Comparison of ENCODE assay signal across 2 cellular contexts in genomic region chr1:62774971-62775578, GRCh38.
TF ChIP-seq lines count a peak whose summit lies in the region.

No MANE protein-coding gene starts in this region.

TF ChIP-seq in K562, 482 proteins besides CTCF, POLR2A, EP300 and RAD21:
- TF ChIP-seq ZBTB1 (CRISPR knock-in tag; IDR thresholded peaks at IDR 0.05; ENCODE audit: borderline replicate concordance, low read depth) = no peak
- TF ChIP-seq TAL1 (IDR thresholded peaks at IDR 0.05) = peak; percentile 31; the same call in 1 of the 2 replicates
- TF ChIP-seq EHMT2 (IDR thresholded peaks at IDR 0.05) = no peak
- TF ChIP-seq ARID1B (IDR thresholded peaks at IDR 0.05) = peak; percentile 50
- no peak for TF ChIP-seq CEBPG (CRISPR knock-in tag; IDR thresholded peaks at IDR 0.05)
- TF ChIP-seq CEBPG (tag; conservative IDR thresholded peaks at IDR 0.05 in 1 of 2, IDR thresholded peaks at IDR 0.05 in 1 of 2) = no peak
- TF ChIP-seq LCOR (CRISPR knock-in tag; IDR thresholded peaks at IDR 0.05) = no peak
- TF ChIP-seq, protein P1, sequence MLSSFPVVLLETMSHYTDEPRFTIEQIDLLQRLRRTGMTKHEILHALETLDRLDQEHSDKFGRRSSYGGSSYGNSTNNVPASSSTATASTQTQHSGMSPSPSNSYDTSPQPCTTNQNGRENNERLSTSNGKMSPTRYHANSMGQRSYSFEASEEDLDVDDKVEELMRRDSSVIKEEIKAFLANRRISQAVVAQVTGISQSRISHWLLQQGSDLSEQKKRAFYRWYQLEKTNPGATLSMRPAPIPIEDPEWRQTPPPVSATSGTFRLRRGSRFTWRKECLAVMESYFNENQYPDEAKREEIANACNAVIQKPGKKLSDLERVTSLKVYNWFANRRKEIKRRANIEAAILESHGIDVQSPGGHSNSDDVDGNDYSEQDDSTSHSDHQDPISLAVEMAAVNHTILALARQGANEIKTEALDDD (IDR thresholded peaks at IDR 0.05) = peak; percentile 80
- TF ChIP-seq ASH1L (IDR thresholded peaks at IDR 0.05; ENCODE audit: borderline replicate concordance, low read depth, partially characterized antibody) = no peak
- no peak for TF ChIP-seq NR2F6 (CRISPR knock-in tag; IDR thresholded peaks at IDR 0.05)
- TF ChIP-seq TBP (optimal IDR thresholded peaks at IDR 0.05; ENCODE audit: low read depth, low read length) = no peak
- TF ChIP-seq, protein P2, sequence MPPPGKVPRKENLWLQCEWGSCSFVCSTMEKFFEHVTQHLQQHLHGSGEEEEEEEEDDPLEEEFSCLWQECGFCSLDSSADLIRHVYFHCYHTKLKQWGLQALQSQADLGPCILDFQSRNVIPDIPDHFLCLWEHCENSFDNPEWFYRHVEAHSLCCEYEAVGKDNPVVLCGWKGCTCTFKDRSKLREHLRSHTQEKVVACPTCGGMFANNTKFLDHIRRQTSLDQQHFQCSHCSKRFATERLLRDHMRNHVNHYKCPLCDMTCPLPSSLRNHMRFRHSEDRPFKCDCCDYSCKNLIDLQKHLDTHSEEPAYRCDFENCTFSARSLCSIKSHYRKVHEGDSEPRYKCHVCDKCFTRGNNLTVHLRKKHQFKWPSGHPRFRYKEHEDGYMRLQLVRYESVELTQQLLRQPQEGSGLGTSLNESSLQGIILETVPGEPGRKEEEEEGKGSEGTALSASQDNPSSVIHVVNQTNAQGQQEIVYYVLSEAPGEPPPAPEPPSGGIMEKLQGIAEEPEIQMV (tag; conservative IDR thresholded peaks at IDR 0.05; ENCODE audit: low read depth) = no peak
- TF ChIP-seq FOXO4 (CRISPR knock-in tag; IDR thresholded peaks at IDR 0.05) = no peak
- peak; percentile 61; the same call in 1 of the 2 replicates for TF ChIP-seq TEAD4 (IDR thresholded peaks at IDR 0.05; ENCODE audit: low read length)
- no peak for TF ChIP-seq TEAD4 (CRISPR knock-in tag; IDR thresholded peaks at IDR 0.05; ENCODE audit: borderline replicate concordance)
- no peak for TF ChIP-seq SMARCA4 (IDR thresholded peaks at IDR 0.05)
- TF ChIP-seq, protein P3, sequence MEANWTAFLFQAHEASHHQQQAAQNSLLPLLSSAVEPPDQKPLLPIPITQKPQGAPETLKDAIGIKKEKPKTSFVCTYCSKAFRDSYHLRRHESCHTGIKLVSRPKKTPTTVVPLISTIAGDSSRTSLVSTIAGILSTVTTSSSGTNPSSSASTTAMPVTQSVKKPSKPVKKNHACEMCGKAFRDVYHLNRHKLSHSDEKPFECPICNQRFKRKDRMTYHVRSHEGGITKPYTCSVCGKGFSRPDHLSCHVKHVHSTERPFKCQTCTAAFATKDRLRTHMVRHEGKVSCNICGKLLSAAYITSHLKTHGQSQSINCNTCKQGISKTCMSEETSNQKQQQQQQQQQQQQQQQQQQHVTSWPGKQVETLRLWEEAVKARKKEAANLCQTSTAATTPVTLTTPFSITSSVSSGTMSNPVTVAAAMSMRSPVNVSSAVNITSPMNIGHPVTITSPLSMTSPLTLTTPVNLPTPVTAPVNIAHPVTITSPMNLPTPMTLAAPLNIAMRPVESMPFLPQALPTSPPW (CRISPR knock-in tag; IDR thresholded peaks at IDR 0.05) = no peak
- peak; percentile 49 for TF ChIP-seq CBFA2T3 (IDR thresholded peaks at IDR 0.05)
- no peak for TF ChIP-seq MCM3 (IDR thresholded peaks at IDR 0.05)
- no peak for TF ChIP-seq ILF3 (IDR thresholded peaks at IDR 0.05; ENCODE audit: borderline replicate concordance)
- TF ChIP-seq FOXJ2 (tag; IDR thresholded peaks at IDR 0.05) = 0 out of 2 replicates have a peak, but pooled peaks have one; percentile 24
- peak; percentile 38; the same call in 1 of the 2 replicates for TF ChIP-seq MYBL2 (IDR thresholded peaks at IDR 0.05; ENCODE audit: low read depth)
- TF ChIP-seq MYBL2 (CRISPR knock-in tag; IDR thresholded peaks at IDR 0.05; ENCODE audit: borderline replicate concordance) = no peak
- no peak for TF ChIP-seq SREBF2 (CRISPR knock-in tag; IDR thresholded peaks at IDR 0.05)
- TF ChIP-seq BRD4 (IDR thresholded peaks at IDR 0.05) = no peak
- no peak for TF ChIP-seq L3MBTL2 (IDR thresholded peaks at IDR 0.05)
- no peak for TF ChIP-seq GABPB1 (CRISPR knock-in tag; IDR thresholded peaks at IDR 0.05)
- no peak for TF ChIP-seq ZNF830 (CRISPR knock-in tag; IDR thresholded peaks at IDR 0.05)
- peak; percentile 61; the same call in 1 of the 2 replicates for TF ChIP-seq CTBP1 (IDR thresholded peaks at IDR 0.05; ENCODE audit: borderline replicate concordance)
- TF ChIP-seq OTX1 (CRISPR knock-in tag; IDR thresholded peaks at IDR 0.05) = no peak
- TF ChIP-seq FOXM1 (IDR thresholded peaks at IDR 0.05; ENCODE audit: low read depth) = peak; percentile 84
- TF ChIP-seq FOXM1 (CRISPR knock-in tag; IDR thresholded peaks at IDR 0.05; ENCODE audit: low read depth) = no peak
- TF ChIP-seq BRCA1 (IDR thresholded peaks at IDR 0.05) = no peak
- TF ChIP-seq BRCA1 (CRISPR knock-in tag; IDR thresholded peaks at IDR 0.05) = no peak
- no peak for TF ChIP-seq ZNF717 (CRISPR knock-in tag; IDR thresholded peaks at IDR 0.05)

TF ChIP-seq in GM23338, 12 proteins besides CTCF, POLR2A, EP300 and RAD21:
- TF ChIP-seq POLR2AphosphoS5 (IDR thresholded peaks at IDR 0.05; ENCODE audit: low read depth) = no peak
- TF ChIP-seq EZH2 (IDR thresholded peaks at IDR 0.05; ENCODE audit: low read depth, unreplicated experiment) = no peak
- TF ChIP-seq NANOG (IDR thresholded peaks at IDR 0.05; ENCODE audit: borderline replicate concordance) = no peak
- no peak for TF ChIP-seq ZNF331 (CRISPR knock-in tag; IDR thresholded peaks at IDR 0.05; ENCODE audit: low read depth)
- no peak for TF ChIP-seq EZH2phosphoT487 (IDR thresholded peaks at IDR 0.05; ENCODE audit: unreplicated experiment)
- TF ChIP-seq, protein P4, sequence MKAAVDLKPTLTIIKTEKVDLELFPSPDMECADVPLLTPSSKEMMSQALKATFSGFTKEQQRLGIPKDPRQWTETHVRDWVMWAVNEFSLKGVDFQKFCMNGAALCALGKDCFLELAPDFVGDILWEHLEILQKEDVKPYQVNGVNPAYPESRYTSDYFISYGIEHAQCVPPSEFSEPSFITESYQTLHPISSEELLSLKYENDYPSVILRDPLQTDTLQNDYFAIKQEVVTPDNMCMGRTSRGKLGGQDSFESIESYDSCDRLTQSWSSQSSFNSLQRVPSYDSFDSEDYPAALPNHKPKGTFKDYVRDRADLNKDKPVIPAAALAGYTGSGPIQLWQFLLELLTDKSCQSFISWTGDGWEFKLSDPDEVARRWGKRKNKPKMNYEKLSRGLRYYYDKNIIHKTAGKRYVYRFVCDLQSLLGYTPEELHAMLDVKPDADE (IDR thresholded peaks at IDR 0.05) = no peak
- TF ChIP-seq ZNF114 (CRISPR knock-in tag; IDR thresholded peaks at IDR 0.05) = no peak
- no peak for TF ChIP-seq JUNB (IDR thresholded peaks at IDR 0.05; ENCODE audit: unreplicated experiment)
- no peak for TF ChIP-seq STAT1 (IDR thresholded peaks at IDR 0.05; ENCODE audit: unreplicated experiment)
TF ChIP-seq in GM23338: peak in this region for 0.
